8 cellular contexts compared by ENCODE assay signal in genomic region chr1:110763149-110763548, GRCh38.
"Had no signal": no experiment of that assay in that cellular context is flagged by ENCODE, and none has a peak within 500 bp of the region (broad histone marks: within the 10 kb centered on the region; RNA-seq: fewer than 3 reads in every experiment).

No MANE protein-coding gene starts in this region.

- H3K4me3 Mint-ChIP-seq: IgD-negative memory B cell had no signal

- H3K9me3 Mint-ChIP-seq: IgD-negative memory B cell had no signal

- H3K9ac ChIP-seq: KMS-11 had no signal

- H3K27ac ChIP-seq: HL-60, KMS-11 had no signal

- FAIRE-seq: HepG2, HTR-8/SVneo had no signal

- DNase-seq: IMR-90, KBM-7, KG1 had no signal

- H3K4me2 ChIP-seq: KMS-11 had no signal

- ATAC-seq: HepG2 had no signal

- H3K27ac Mint-ChIP-seq: IgD-negative memory B cell had no signal
